In the genomic region with DNA sequence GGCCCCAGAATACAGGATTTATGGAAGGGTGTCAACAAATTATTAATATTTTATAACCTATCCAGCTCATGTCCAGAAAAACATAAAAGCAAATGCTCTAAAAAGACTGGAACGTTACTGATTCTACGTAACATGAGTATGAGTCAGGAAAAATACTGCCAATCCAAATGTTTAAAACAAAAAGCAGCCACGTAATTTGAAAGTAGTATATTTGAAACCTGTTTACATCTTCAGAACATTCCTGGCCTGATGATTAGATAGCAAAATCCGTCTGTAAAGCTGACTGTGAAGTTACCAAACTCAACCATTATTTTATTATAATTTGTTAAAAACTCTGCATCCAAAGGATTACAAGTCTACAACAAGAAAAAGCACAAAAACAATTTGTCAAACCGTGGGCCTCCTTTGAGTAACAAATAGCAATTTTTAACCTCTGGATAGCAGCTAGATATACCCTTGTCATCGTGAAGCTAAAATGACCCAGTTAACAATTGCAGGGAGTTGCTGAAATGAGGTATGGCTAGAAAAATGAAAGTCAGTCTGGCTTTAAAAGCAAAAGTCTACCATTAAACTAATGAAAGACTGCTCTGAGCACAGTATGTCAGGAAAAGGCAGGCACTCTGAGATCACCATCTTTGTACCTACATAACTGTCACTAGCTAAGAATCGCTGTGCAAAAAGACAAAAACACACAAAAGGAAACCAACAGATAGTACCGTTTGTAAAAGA, we compare ENCODE assay signal across 8 cellular contexts. TPM values are rescaled to one million over a fixed set of nuclear protein-coding genes. Genes with fewer than 3 reads are reported as not detected.
A peak's percentile ranks its signal among the peaks of the same experiment; 100 is the strongest.
DNase-seq lines count a peak whose midpoint lies in the region; ATAC-seq and TF ChIP-seq lines count a peak whose summit lies in the region.

No MANE protein-coding gene starts in this region.

- H3K4me3 Mint-ChIP-seq in nephron: peak overlapping the region; percentile 91 to 96 (median 94)

- H3K27me3 Mint-ChIP-seq in nephron (ENCODE audit: low read depth): no peaks in the 10 kb centered on the region

- no peak for TF ChIP-seq CTCF in Loucy (conservative IDR thresholded peaks at IDR 0.05; ENCODE audit: low read length)
- no peak for TF ChIP-seq CTCF in dorsolateral prefrontal cortex (IDR thresholded peaks at IDR 0.05 in 54 of 56, conservative IDR thresholded peaks at IDR 0.05 in 2 of 56; ENCODE audit: low read depth in 1 of 56, partially characterized antibody in 56 of 56)
- TF ChIP-seq CTCF in nephron (IDR thresholded peaks at IDR 0.05; ENCODE audit: unreplicated experiment in 3 of 3): no peak

- no peaks in the 10 kb centered on the region for H3F3A ChIP-seq in Loucy (ENCODE audit: low read depth)

- peaks cover 58% of the 10 kb centered on the region for H3K4me1 Mint-ChIP-seq in nephron

- no peaks in the 10 kb centered on the region for H3K9me3 Mint-ChIP-seq in nephron

- H3K9ac ChIP-seq in BLaER1 treated with 17β-estradiol and CSF1 and Interleukin-3, amounts not matched to agents 10 nM and 100 nM: peak overlapping the region; percentile 91 to 98 (median 94)
- H3K9ac ChIP-seq in Loucy (ENCODE audit: low read depth, low read length, poor library complexity, severe bottlenecking): peak overlapping the region; percentile 96

- H3K9me2 ChIP-seq in Loucy (replicated peaks; ENCODE audit: low read depth, low read length): no peaks in the 10 kb centered on the region

- H3K27ac ChIP-seq in BLaER1 treated with 17β-estradiol and CSF1 and Interleukin-3, amounts not matched to agents 10 nM and 100 nM: peak overlapping the region; percentile 86 to 97 (median 92); a peak in 21 of 22 replicates
- peak overlapping the region in 46 of 59 donors; percentile 3 to 98 (median 92) for H3K27ac ChIP-seq in dorsolateral prefrontal cortex

- H3K4me1 ChIP-seq in BLaER1 treated with 17β-estradiol and CSF1 and Interleukin-3, amounts not matched to agents 10 nM and 100 nM: peaks cover 43 to 81% (median 67%) of the 10 kb centered on the region in 10 experiments
- peaks cover 78% of the 10 kb centered on the region for H3K4me1 ChIP-seq in Loucy (ENCODE audit: insufficient read depth, low read length, poor library complexity, severe bottlenecking)

- H2AFZ ChIP-seq in Loucy (ENCODE audit: low read length): no peak overlapping the region

- peaks cover 37 to 83% (median 65%) of the 10 kb centered on the region in 11 experiments; a peak in 21 of 22 replicates for H4K20me1 ChIP-seq in BLaER1 treated with 17β-estradiol and CSF1 and Interleukin-3, amounts not matched to agents 10 nM and 100 nM
- H4K20me1 ChIP-seq in Loucy (ENCODE audit: insufficient read depth, low read length, poor library complexity, severe bottlenecking): peaks cover 69% of the 10 kb centered on the region

- DNase-seq in dorsolateral prefrontal cortex (no peak), NCI-H524 treated with DMSO at 0.1 percent for 48 hours (lab: John Stamatoyannopoulos, UW) (no peak), NCI-H2081 (lab: John Stamatoyannopoulos, UW) (no peak), NCI-H1092 treated with DMSO at 0.1 percent for 48 hours (lab: John Stamatoyannopoulos, UW) (no peak)

- peak overlapping the region; percentile 75 to 94 (median 94) for H3K27ac Mint-ChIP-seq in nephron

- no peaks in the 10 kb centered on the region for H3K9me3 ChIP-seq in BLaER1 treated with 17β-estradiol and CSF1 and Interleukin-3, amounts not matched to agents 10 nM and 100 nM (replicated peaks in 1 of 11)
- H3K9me3 ChIP-seq in Loucy (ENCODE audit: insufficient read depth, low read depth, low read length): no peaks in the 10 kb centered on the region

- H3K36me3 ChIP-seq in BLaER1 treated with 17β-estradiol and CSF1 and Interleukin-3, amounts not matched to agents 10 nM and 100 nM: peaks cover 3 to 47% (median 18%) of the 10 kb centered on the region in 11 experiments; a peak in 20 of 22 replicates
- H3K36me3 ChIP-seq in Loucy (ENCODE audit: insufficient read depth, low read length): no peaks in the 10 kb centered on the region

- peaks cover 4% of the 10 kb centered on the region for H3K36me3 Mint-ChIP-seq in nephron (ENCODE audit: low read depth)

- peaks cover 97% of the 10 kb centered on the region for H3K79me2 ChIP-seq in Loucy (ENCODE audit: insufficient read depth, low read length)

- ATAC-seq in GM18520 (IDR thresholded peaks at IDR 0.05; ENCODE audit: unreplicated experiment): no peak

- H3K4me2 ChIP-seq in BLaER1 treated with 17β-estradiol and CSF1 and Interleukin-3, amounts not matched to agents 10 nM and 100 nM: peak overlapping the region; percentile 88 to 98 (median 95)
- H3K4me2 ChIP-seq in Loucy (ENCODE audit: low read depth, low read length, poor library complexity, severe bottlenecking): peak overlapping the region; percentile 96

- no peaks in the 10 kb centered on the region for H3K27me3 ChIP-seq in BLaER1 treated with 17β-estradiol and CSF1 and Interleukin-3, amounts not matched to agents 10 nM and 100 nM
- H3K27me3 ChIP-seq in Loucy (ENCODE audit: insufficient read depth, low read length, poor library complexity, severe bottlenecking) (no peaks in the 10 kb centered on the region), dorsolateral prefrontal cortex (no peaks in the 10 kb centered on the region)

- H3K4me3 ChIP-seq in BLaER1 treated with 17β-estradiol and CSF1 and Interleukin-3, amounts not matched to agents 10 nM and 100 nM: peak overlapping the region; percentile 77 to 98 (median 88)
- H3K4me3 ChIP-seq in Loucy (ENCODE audit: low read length, poor library complexity, severe bottlenecking) (peak overlapping the region; percentile 93), dorsolateral prefrontal cortex (peak overlapping the region; percentile 72 to 100 (median 93))

- intact Hi-C loops in dorsolateral prefrontal cortex (cut with DNase I): no loop called here

RNA-seq across cellular contexts. Expression of a gene that starts 1.2 kb away (rescaled TPM):
- total RNA-seq in dorsolateral prefrontal cortex: 100 to 1,000 TPM; 143 to 247 (median 184) TPM

RNA-seq across cellular contexts. Expression of a gene that starts 42.5 kb away (rescaled TPM):
- total RNA-seq in dorsolateral prefrontal cortex: 100 to 1,000 TPM in 14 of 120 experiments, 10 to 100 TPM in 106; 58.6 to 120 (median 88.1) TPM

RNA-seq across cellular contexts. Expression of a gene that starts 42.7 kb away (rescaled TPM):
- total RNA-seq in dorsolateral prefrontal cortex: 10 to 100 TPM; 18.3 to 47.2 (median 30.0) TPM
